ENCODE assay signal across 23 cellular contexts in the genomic region with DNA sequence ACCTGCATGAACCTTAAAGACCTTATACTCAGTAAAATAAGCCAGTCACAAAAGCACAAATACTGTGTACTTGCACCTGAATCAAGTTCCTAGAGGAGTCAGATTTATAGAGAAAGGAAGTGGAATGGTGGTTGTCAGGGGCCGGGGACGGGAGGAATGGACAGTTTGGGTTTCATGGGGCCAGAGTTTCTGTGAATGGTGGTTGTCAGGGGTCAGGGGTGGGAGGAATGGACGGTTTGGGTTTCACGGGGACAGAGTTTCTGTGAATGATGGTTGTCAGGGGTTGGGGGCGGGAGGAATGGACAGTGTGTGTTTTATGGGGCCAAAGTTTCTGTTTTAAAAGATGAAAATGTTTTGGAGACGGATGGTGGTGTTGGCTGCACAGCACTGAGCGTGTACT.
DNase-seq lines count a peak whose midpoint lies in the region; ATAC-seq and TF ChIP-seq lines count a peak whose summit lies in the region.
"Had no signal": no experiment of that assay in that cellular context is flagged by ENCODE, and none has a peak within 500 bp of the region (broad histone marks: within the 10 kb centered on the region; RNA-seq: fewer than 3 reads in every experiment).

No MANE protein-coding gene starts in this region.

- TF ChIP-seq CTCF in endodermal cell (conservative IDR thresholded peaks at IDR 0.05), result no peak
- TF ChIP-seq CTCF in nephron progenitor cell (IDR thresholded peaks at IDR 0.05), result no peak

- H3K4me1 ChIP-seq in endodermal cell (ENCODE audit: control insufficient read depth, insufficient read depth, low read length) (no peaks in the 10 kb centered on the region), skeletal muscle tissue (ENCODE audit: control insufficient read depth in 3 of 3, insufficient read depth in 3 of 3, low read length in 3 of 3) (peaks cover 15 to 19% (median 18%) of the 10 kb centered on the region in 3 donors)
- H3K4me1 ChIP-seq: BE2C, BLaER1 had no signal

- no peak for ATAC-seq in activated naive CD8-positive, alpha-beta T cell treated with anti-CD3 and anti-CD28 coated beads, Interleukin-2, amount 50 U/mL, for 24 hours
- ATAC-seq: GM12878 had no signal

- H3K36me3 Mint-ChIP-seq in endodermal cell (ENCODE audit: low read depth) (no peaks in the 10 kb centered on the region), nephron progenitor cell (ENCODE audit: low read depth) (peaks cover 5% of the 10 kb centered on the region)
- H3K36me3 Mint-ChIP-seq in activated naive CD8-positive, alpha-beta T cell treated with anti-CD3 and anti-CD28 coated beads, Interleukin-2, amount 50 U/mL, for 24 hours (ENCODE audit: low read depth), result no peaks in the 10 kb centered on the region
- H3K36me3 Mint-ChIP-seq: CD14-positive monocyte; CD4-positive, alpha-beta memory T cell; CD4-positive, CD25-positive, alpha-beta regulatory T cell; CD8-positive, alpha-beta memory T cell had no signal

- H3K4me3 Mint-ChIP-seq in endodermal cell (no peak overlapping the region), nephron progenitor cell (peak overlapping the region; percentile 5)
- no peak overlapping the region for H3K4me3 Mint-ChIP-seq in activated naive CD8-positive, alpha-beta T cell treated with anti-CD3 and anti-CD28 coated beads, Interleukin-2, amount 50 U/mL, for 24 hours
- H3K4me3 Mint-ChIP-seq: CD14-positive monocyte; CD4-positive, alpha-beta memory T cell; CD4-positive, CD25-positive, alpha-beta regulatory T cell; CD8-positive, alpha-beta memory T cell had no signal

- H3K4me1 Mint-ChIP-seq in endodermal cell (no peaks in the 10 kb centered on the region), nephron progenitor cell (peaks cover 56% of the 10 kb centered on the region)
- no peaks in the 10 kb centered on the region for H3K4me1 Mint-ChIP-seq in activated naive CD8-positive, alpha-beta T cell treated with anti-CD3 and anti-CD28 coated beads, Interleukin-2, amount 50 U/mL, for 24 hours
- H3K4me1 Mint-ChIP-seq: CD14-positive monocyte; CD4-positive, alpha-beta memory T cell; CD4-positive, CD25-positive, alpha-beta regulatory T cell; CD8-positive, alpha-beta memory T cell had no signal

- H3K9me3 ChIP-seq in endodermal cell (ENCODE audit: control insufficient read depth, low read length), result no peaks in the 10 kb centered on the region
- H3K9me3 ChIP-seq in skeletal muscle tissue (ENCODE audit: control insufficient read depth in 3 of 3, low read length in 3 of 3), result no peaks in the 10 kb centered on the region
- H3K9me3 ChIP-seq: BE2C, BLaER1 had no signal

- H3K9ac ChIP-seq in endodermal cell (ENCODE audit: extremely low read depth, low read length, poor library complexity, severe bottlenecking) (no peak overlapping the region), skeletal muscle tissue (ENCODE audit: low read depth in 1 of 3, low read length in 3 of 3) (no peak overlapping the region)
- H3K9ac ChIP-seq: BLaER1 had no signal

- H3K27ac Mint-ChIP-seq in endodermal cell (no peak overlapping the region), nephron progenitor cell (peak overlapping the region; percentile 30)
- no peak overlapping the region for H3K27ac Mint-ChIP-seq in activated naive CD8-positive, alpha-beta T cell treated with anti-CD3 and anti-CD28 coated beads, Interleukin-2, amount 50 U/mL, for 24 hours
- H3K27ac Mint-ChIP-seq: CD14-positive monocyte; CD4-positive, alpha-beta memory T cell; CD4-positive, CD25-positive, alpha-beta regulatory T cell had no signal

- H3K27me3 ChIP-seq in endodermal cell (ENCODE audit: control insufficient read depth, insufficient read depth, low read length, poor library complexity, severe bottlenecking) (no peaks in the 10 kb centered on the region), skeletal muscle tissue (ENCODE audit: control insufficient read depth in 3 of 3, insufficient read depth in 3 of 3, low read length in 3 of 3) (peaks cover 0 to 4% (median 0%) of the 10 kb centered on the region in 3 donors)
- H3K27me3 ChIP-seq: BE2C, BLaER1 had no signal

- H3K36me3 ChIP-seq in endodermal cell (ENCODE audit: control insufficient read depth, insufficient read depth, low read length) (no peaks in the 10 kb centered on the region), skeletal muscle tissue (ENCODE audit: control insufficient read depth in 3 of 3, insufficient read depth in 3 of 3, low read length in 3 of 3) (no peaks in the 10 kb centered on the region)
- H3K36me3 ChIP-seq: BE2C, BLaER1 had no signal

- DNase-seq in endodermal cell, result peak; percentile 10
- peak; percentile 45 for DNase-seq in nephron progenitor cell
- no peak for DNase-seq in MV-4-11 (lab: John Stamatoyannopoulos, UW)
- no peak for DNase-seq in activated naive CD8-positive, alpha-beta T cell treated with anti-CD3 and anti-CD28 coated beads, Interleukin-2, amount 50 U/mL, for 24 hours
- DNase-seq in activated gamma-delta T cell treated with Interleukin-2 at 50 U/mL for 16 hours, result no peak
- DNase-seq: 8988T; ACHN; BE2C; CD4-positive, alpha-beta memory T cell; CD4-positive, CD25-positive, alpha-beta regulatory T cell; CD8-positive, alpha-beta memory T cell; COR-L47; DMS 273 treated with DMSO at 0.1 percent for 48 hours; DMS153; DMS53; DMS79; DND-41; EL; GDM1 had no signal

- H3K27me3 Mint-ChIP-seq in endodermal cell (ENCODE audit: insufficient read depth) (peaks cover 5% of the 10 kb centered on the region), nephron progenitor cell (ENCODE audit: low read depth, poor library complexity) (peaks cover 22% of the 10 kb centered on the region)
- H3K27me3 Mint-ChIP-seq in activated naive CD8-positive, alpha-beta T cell treated with anti-CD3 and anti-CD28 coated beads, Interleukin-2, amount 50 U/mL, for 24 hours, result peaks cover 6% of the 10 kb centered on the region

- WGBS in endodermal cell (ENCODE audit: insufficient coverage in 1 of 2, insufficient read length in 1 of 2), 2 experiments, result 92 to 97% methylated on average over 3 to 7 of the region's 7 CpGs

- no peaks in the 10 kb centered on the region for H3K9me3 Mint-ChIP-seq in endodermal cell
- H3K9me3 Mint-ChIP-seq in nephron progenitor cell, result peaks cover 8% of the 10 kb centered on the region
- no peaks in the 10 kb centered on the region for H3K9me3 Mint-ChIP-seq in activated naive CD8-positive, alpha-beta T cell treated with anti-CD3 and anti-CD28 coated beads, Interleukin-2, amount 50 U/mL, for 24 hours

- H3K4me3 ChIP-seq in endodermal cell (ENCODE audit: low read length) (no peak overlapping the region), skeletal muscle tissue (ENCODE audit: low read length in 3 of 3) (no peak overlapping the region)
- H3K4me3 ChIP-seq: BLaER1, GM12878 had no signal

- H3K27ac ChIP-seq in endodermal cell (ENCODE audit: low read depth, low read length), result no peak overlapping the region
- peak overlapping the region; percentile 48 for H3K27ac ChIP-seq in skeletal muscle tissue (ENCODE audit: low read depth, low read length)
- H3K27ac ChIP-seq: BLaER1 had no signal

Comparison
In these comparisons a context has a peak if more than half of its experiments do, and no peak if none do; other contexts are left out.
1. DNase-seq: peak in endodermal cell (single experiment) and nephron progenitor cell (single experiment); none in MV-4-11 (single experiment), activated naive CD8-positive, alpha-beta T cell treated with anti-CD3 and anti-CD28 coated beads, Interleukin-2, amount 50 U/mL, for 24 hours (single experiment) and activated gamma-delta T cell treated with Interleukin-2 at 50 U/mL for 16 hours (single experiment).